Comparison of ENCODE assay signal across 8 cellular contexts in the genomic region with DNA sequence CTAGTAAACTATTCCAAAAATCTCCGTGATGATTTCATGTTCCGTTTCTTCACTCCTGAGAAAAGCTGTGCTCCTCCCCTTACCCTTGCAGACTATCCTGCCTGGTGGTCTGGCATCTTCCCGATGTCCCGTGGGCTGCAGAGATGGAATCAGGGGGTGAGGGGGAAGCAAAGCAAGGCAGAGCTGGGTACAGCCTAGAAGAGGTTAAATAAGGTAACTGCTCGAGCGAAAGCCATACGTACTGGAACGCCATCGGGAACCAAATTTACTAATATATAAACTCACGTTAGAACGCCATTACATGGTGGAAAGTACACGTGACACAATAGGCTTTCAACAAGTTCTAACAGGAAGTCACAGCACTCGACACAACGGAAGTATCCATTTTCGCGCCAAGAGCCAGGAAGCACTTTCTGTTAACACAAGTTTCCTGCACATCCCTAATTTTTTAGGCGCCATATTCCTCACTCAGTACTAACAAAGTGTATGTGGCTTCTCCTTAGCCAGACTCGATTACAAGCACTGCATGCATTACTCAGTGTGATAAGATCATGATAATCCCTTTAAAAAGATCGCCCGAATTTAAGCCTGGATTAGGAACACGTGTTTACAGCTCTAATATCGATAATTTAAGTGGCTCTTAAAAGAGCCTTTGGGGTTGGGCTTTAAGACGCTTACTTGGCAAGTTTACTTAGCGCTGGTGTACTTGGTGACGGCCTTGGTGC.
DNase-seq lines count a peak whose midpoint lies in the region; ATAC-seq and TF ChIP-seq lines count a peak whose summit lies in the region.

No MANE protein-coding gene starts in this region.

- H3K9me3 ChIP-seq in endodermal cell (ENCODE audit: control insufficient read depth, low read length): no peaks in the 10 kb centered on the region
- H3K9me3 ChIP-seq in mesodermal cell (ENCODE audit: control insufficient read depth, low read length): no peaks in the 10 kb centered on the region

- H3K9me3 Mint-ChIP-seq in endodermal cell: no peaks in the 10 kb centered on the region

- H3K4me3 Mint-ChIP-seq in endodermal cell: no peak overlapping the region

- H3K36me3 ChIP-seq in endodermal cell (ENCODE audit: control insufficient read depth, insufficient read depth, low read length) (no peaks in the 10 kb centered on the region), mesodermal cell (ENCODE audit: control insufficient read depth, insufficient read depth, low read length) (peaks cover 3% of the 10 kb centered on the region)

- peak; percentile 90 for DNase-seq in NCI-H774 (lab: John Stamatoyannopoulos, UW)
- DNase-seq in activated CD4-positive, alpha-beta T cell treated with anti-CD3 and anti-CD28 coated beads, Interleukin-2, amount 50 U/mL, for 48 hours: peak; percentile 66 to 76
- peak; percentile 83 for DNase-seq in endodermal cell
- DNase-seq in stimulated activated naive CD4-positive, alpha-beta T cell treated with Interleukin-2 at 50 U/mL for 16 hours (lab: John Stamatoyannopoulos, UW): peak; percentile 65
- DNase-seq in iPS-NIHi7 (ENCODE audit: extremely low spot score): no peak

- no peaks in the 10 kb centered on the region for H3K27me3 ChIP-seq in endodermal cell (ENCODE audit: control insufficient read depth, insufficient read depth, low read length, poor library complexity, severe bottlenecking)

- WGBS in endodermal cell (ENCODE audit: insufficient coverage in 1 of 2, insufficient read length in 1 of 2), 2 experiments: 0% methylated on average over 13 to 25 of the region's 25 CpGs
- 0 to 1% methylated on average over 18 to 20 of the region's 25 CpGs for WGBS in mesodermal cell (ENCODE audit: insufficient coverage in 2 of 2), 2 experiments

- H3K4me3 ChIP-seq in GM08714 (ENCODE audit: low read length) (peak overlapping the region; percentile 99), endodermal cell (ENCODE audit: low read length) (peak overlapping the region; percentile 97), mesodermal cell (ENCODE audit: extremely low read depth, insufficient read depth, low read length, poor library complexity, severe bottlenecking) (peak overlapping the region; percentile 67)

- peak overlapping the region; percentile 93 for H3K9ac ChIP-seq in endodermal cell (ENCODE audit: extremely low read depth, low read length, poor library complexity, severe bottlenecking)

- ATAC-seq in HG03432 (IDR thresholded peaks at IDR 0.05; ENCODE audit: unreplicated experiment): peak; percentile 23

- H3K36me3 Mint-ChIP-seq in endodermal cell (ENCODE audit: low read depth): peaks cover 6% of the 10 kb centered on the region

- H3K27ac ChIP-seq in endodermal cell (ENCODE audit: low read depth, low read length): peak overlapping the region; percentile 97
- peak overlapping the region; percentile 97 for H3K27ac ChIP-seq in mesodermal cell (ENCODE audit: low read depth, low read length, severe bottlenecking)

- peaks cover 11% of the 10 kb centered on the region for H3K4me1 Mint-ChIP-seq in endodermal cell

- H3K4me1 ChIP-seq in endodermal cell (ENCODE audit: control insufficient read depth, insufficient read depth, low read length) (peaks cover 2% of the 10 kb centered on the region), mesodermal cell (ENCODE audit: control insufficient read depth, insufficient read depth, low read length, poor library complexity, severe bottlenecking) (no peaks in the 10 kb centered on the region)

- H3K27me3 Mint-ChIP-seq in endodermal cell (ENCODE audit: insufficient read depth): no peaks in the 10 kb centered on the region

- no peak for TF ChIP-seq CTCF in endodermal cell (conservative IDR thresholded peaks at IDR 0.05)

- no peak overlapping the region for H3K27ac Mint-ChIP-seq in endodermal cell
